8 cellular contexts compared by ENCODE assay signal in the genomic region with DNA sequence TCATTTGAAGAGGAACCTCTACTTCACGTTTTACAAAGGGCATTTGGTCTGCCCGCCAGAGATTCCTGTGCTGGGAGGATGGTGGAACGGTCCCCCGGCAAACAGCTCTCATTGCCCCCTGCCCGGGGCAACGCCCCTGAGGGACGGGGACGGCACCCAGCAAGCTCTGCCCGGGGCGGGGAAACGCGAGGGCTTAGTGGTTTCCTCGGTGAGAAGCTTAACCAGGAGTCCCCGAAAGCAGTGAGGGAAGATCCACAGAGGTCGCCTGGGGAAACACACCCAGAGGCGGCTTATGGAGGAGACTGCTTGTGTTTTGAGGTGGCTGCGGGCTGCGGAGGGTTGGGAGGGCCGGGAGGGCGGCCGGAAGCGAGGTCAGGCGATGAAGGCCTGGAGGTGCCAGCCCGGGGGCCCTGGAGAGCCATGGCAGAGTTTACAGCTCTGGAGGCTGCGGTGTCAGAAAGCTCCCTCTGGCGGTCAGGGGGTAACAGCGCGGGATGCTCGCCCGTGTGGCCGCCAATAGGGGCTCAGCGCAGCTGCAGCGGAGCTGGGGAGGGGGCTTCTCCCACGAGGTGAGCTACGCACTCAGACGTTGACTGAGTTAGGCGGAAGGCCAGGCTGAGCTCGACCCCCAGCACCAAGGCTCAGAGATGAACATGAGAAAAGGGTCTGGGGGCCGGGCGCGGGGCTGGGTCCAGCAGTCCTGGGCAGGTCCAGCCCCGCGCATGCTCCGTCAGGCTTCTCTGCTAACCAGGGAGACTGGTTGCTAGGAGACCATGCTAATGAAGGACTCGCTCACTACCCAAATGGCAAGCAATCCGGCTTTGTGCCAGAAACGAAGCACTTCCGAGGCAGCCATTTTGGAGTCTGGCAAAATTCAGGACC. TPM values are rescaled to one million over a fixed set of nuclear protein-coding genes. Genes with fewer than 3 reads are reported as not detected.
DNase-seq lines count a peak whose midpoint lies in the region; ATAC-seq and TF ChIP-seq lines count a peak whose summit lies in the region.

No MANE protein-coding gene starts in this region.

- intact Hi-C loops in activated T-helper 2 cell treated with anti-CD3 and anti-CD28 coated beads, Interferon-gamma antibody, Interleukin-2, Interleukin-4, amounts not matched to agents 10 μg/mL and 5 μg/mL and 100 μg/mL, durations not matched to agents 14 hours and 24 hours and 36 hours (cut with micrococcal nuclease): loop anchor here (1.0 to 10.0 kb wide), 5 partner anchors 18 to 242 kb away; partner anchors contain the start of genes BSG, CDC34 and MIER2
- intact Hi-C loops in natural killer cell (cut with micrococcal nuclease): loop anchor here (2.0 kb wide), 1 partner anchor 18 kb away; no protein-coding TSS in a partner anchor

- H3K9ac ChIP-seq in ES-I3 (ENCODE audit: low read depth, low read length): peak overlapping the region; percentile 84

- no peaks in the 10 kb centered on the region; the same call in 1 of the 2 replicates for H3K9me3 ChIP-seq in ES-I3 (ENCODE audit: control insufficient read depth, insufficient read depth, low read length)

- H3K36me3 ChIP-seq in ES-I3 (ENCODE audit: insufficient read depth, low read length): no peaks in the 10 kb centered on the region

- peak overlapping the region; percentile 99 for H3K27ac Mint-ChIP-seq in activated T-helper 2 cell treated with anti-CD3 and anti-CD28 coated beads, Interferon-gamma antibody, Interleukin-2, Interleukin-4, amounts not matched to agents 10 μg/mL and 5 μg/mL and 100 μg/mL, durations not matched to agents 14 hours and 24 hours and 36 hours
- H3K27ac Mint-ChIP-seq in natural killer cell: peak overlapping the region; percentile 96 to 98

- H3K36me3 Mint-ChIP-seq in activated T-helper 2 cell treated with anti-CD3 and anti-CD28 coated beads, Interferon-gamma antibody, Interleukin-2, Interleukin-4, amounts not matched to agents 10 μg/mL and 5 μg/mL and 100 μg/mL, durations not matched to agents 14 hours and 24 hours and 36 hours (ENCODE audit: low read depth): peaks cover 11% of the 10 kb centered on the region
- H3K36me3 Mint-ChIP-seq in natural killer cell: no peaks in the 10 kb centered on the region

- peak overlapping the region; percentile 88 for H3K4me3 Mint-ChIP-seq in activated T-helper 2 cell treated with anti-CD3 and anti-CD28 coated beads, Interferon-gamma antibody, Interleukin-2, Interleukin-4, amounts not matched to agents 10 μg/mL and 5 μg/mL and 100 μg/mL, durations not matched to agents 14 hours and 24 hours and 36 hours (ENCODE audit: low read depth)
- H3K4me3 Mint-ChIP-seq in natural killer cell: peak overlapping the region; percentile 96

- ATAC-seq in natural killer cell: peak; percentile 52 to 79 (median 62)

- H3K4me1 ChIP-seq in ES-I3 (ENCODE audit: insufficient read depth, low read length): no peaks in the 10 kb centered on the region

- peaks cover 34% of the 10 kb centered on the region for H3K4me1 Mint-ChIP-seq in activated T-helper 2 cell treated with anti-CD3 and anti-CD28 coated beads, Interferon-gamma antibody, Interleukin-2, Interleukin-4, amounts not matched to agents 10 μg/mL and 5 μg/mL and 100 μg/mL, durations not matched to agents 14 hours and 24 hours and 36 hours (ENCODE audit: low read depth)
- peaks cover 20 to 44% of the 10 kb centered on the region in 2 donors for H3K4me1 Mint-ChIP-seq in natural killer cell

- TF ChIP-seq CTCF in LNCAP (IDR thresholded peaks at IDR 0.05) (peak; percentile 93), natural killer cell (IDR thresholded peaks at IDR 0.05) (peak; percentile 93)

- H3K9me3 Mint-ChIP-seq in activated T-helper 2 cell treated with anti-CD3 and anti-CD28 coated beads, Interferon-gamma antibody, Interleukin-2, Interleukin-4, amounts not matched to agents 10 μg/mL and 5 μg/mL and 100 μg/mL, durations not matched to agents 14 hours and 24 hours and 36 hours: no peaks in the 10 kb centered on the region
- no peaks in the 10 kb centered on the region for H3K9me3 Mint-ChIP-seq in natural killer cell

- H3K27me3 Mint-ChIP-seq in activated T-helper 2 cell treated with anti-CD3 and anti-CD28 coated beads, Interferon-gamma antibody, Interleukin-2, Interleukin-4, amounts not matched to agents 10 μg/mL and 5 μg/mL and 100 μg/mL, durations not matched to agents 14 hours and 24 hours and 36 hours (ENCODE audit: low read depth): no peaks in the 10 kb centered on the region
- H3K27me3 Mint-ChIP-seq in natural killer cell (ENCODE audit: low read depth in 2 of 2): no peaks in the 10 kb centered on the region

- DNase-seq in H4 (ENCODE audit: low spot score): peak; percentile 100
- peak; percentile 99 for DNase-seq in RPMI8226
- peak; percentile 93 for DNase-seq in activated T-helper 2 cell treated with anti-CD3 and anti-CD28 coated beads, Interferon-gamma antibody, Interleukin-2, Interleukin-4, amounts not matched to agents 10 μg/mL and 5 μg/mL and 100 μg/mL, durations not matched to agents 14 hours and 24 hours and 36 hours (ENCODE audit: low spot score)
- peak; percentile 100 for DNase-seq in fibroblast of peridontal ligament (ENCODE audit: extremely low read depth)
- DNase-seq in natural killer cell: peak; percentile 91
- DNase-seq in stimulated activated naive CD4-positive, alpha-beta T cell (lab: John Stamatoyannopoulos, UW): peak; percentile 92 to 100 (median 96)

RNA-seq across cellular contexts. Expression of gene TPGS1, which starts 0.7 kb away (rescaled TPM):
- 28.3 and 45.8 TPM in 2 replicates for total RNA-seq in H4 (2014; rRNA removed; shearing (Covaris generic))
- 13.6 and 15.7 TPM in 2 replicates for total RNA-seq in activated T-helper 2 cell treated with anti-CD3 and anti-CD28 coated beads, Interferon-gamma antibody, Interleukin-2, Interleukin-4, amounts not matched to agents 10 μg/mL and 5 μg/mL and 100 μg/mL, durations not matched to agents 14 hours and 24 hours and 36 hours
- total RNA-seq in natural killer cell: 10 to 100 TPM; 18.7 to 20.6 (median 18.9) TPM

RNA-seq across cellular contexts. Expression of gene MADCAM1, which starts 10.4 kb away (rescaled TPM):
- not detected in 2 replicates for total RNA-seq in H4 (2014; rRNA removed; shearing (Covaris generic))
- total RNA-seq in activated T-helper 2 cell treated with anti-CD3 and anti-CD28 coated beads, Interferon-gamma antibody, Interleukin-2, Interleukin-4, amounts not matched to agents 10 μg/mL and 5 μg/mL and 100 μg/mL, durations not matched to agents 14 hours and 24 hours and 36 hours: 0.18 and 0.21 TPM in 2 replicates
- total RNA-seq in natural killer cell: under 1 TPM in 2 of 3 donors, not detected in 1; 0.43 to 0.54 TPM

RNA-seq across cellular contexts. Expression of gene CDC34, which starts 24.9 kb away (rescaled TPM):
- total RNA-seq in H4 (2014; rRNA removed; shearing (Covaris generic)): 33.2 and 35.7 TPM in 2 replicates
- 53.7 and 55.7 TPM in 2 replicates for total RNA-seq in activated T-helper 2 cell treated with anti-CD3 and anti-CD28 coated beads, Interferon-gamma antibody, Interleukin-2, Interleukin-4, amounts not matched to agents 10 μg/mL and 5 μg/mL and 100 μg/mL, durations not matched to agents 14 hours and 24 hours and 36 hours
- 100 to 1,000 TPM in 2 of 3 donors, 10 to 100 TPM in 1; 68.5 to 114 (median 101) TPM for total RNA-seq in natural killer cell

RNA-seq across cellular contexts. Expression of gene GZMM, which starts 37.2 kb away (rescaled TPM):
- not detected in 2 replicates for total RNA-seq in H4 (2014; rRNA removed; shearing (Covaris generic))
- total RNA-seq in activated T-helper 2 cell treated with anti-CD3 and anti-CD28 coated beads, Interferon-gamma antibody, Interleukin-2, Interleukin-4, amounts not matched to agents 10 μg/mL and 5 μg/mL and 100 μg/mL, durations not matched to agents 14 hours and 24 hours and 36 hours: 29.9 and 31.8 TPM in 2 replicates
- total RNA-seq in natural killer cell: 100 to 1,000 TPM; 186 to 286 (median 253) TPM

RNA-seq across cellular contexts. Expression of gene SHC2, which starts 45.8 kb away (rescaled TPM):
- total RNA-seq in H4 (2014; rRNA removed; shearing (Covaris generic)): 1.4 and 2.0 TPM in 2 replicates
- not detected in 2 replicates for total RNA-seq in activated T-helper 2 cell treated with anti-CD3 and anti-CD28 coated beads, Interferon-gamma antibody, Interleukin-2, Interleukin-4, amounts not matched to agents 10 μg/mL and 5 μg/mL and 100 μg/mL, durations not matched to agents 14 hours and 24 hours and 36 hours
- total RNA-seq in natural killer cell: under 1 TPM in 1 of 3 donors, not detected in 2; 0.75 TPM

Comparison
In these comparisons a context has a peak if more than half of its experiments do, and no peak if none do; other contexts are left out.
1. Peak in every context shown above with its lines: DNase-seq and ATAC-seq.